31 cellular contexts compared by ENCODE assay signal in genomic region chr1:89929467-89930063, GRCh38.
A peak's percentile ranks its signal among the peaks of the same experiment; 100 is the strongest.
DNase-seq lines count a peak whose midpoint lies in the region; ATAC-seq, FAIRE-seq and TF ChIP-seq lines count a peak whose summit lies in the region.
"Had no signal": no experiment of that assay in that cellular context is flagged by ENCODE, and none has a peak within 500 bp of the region (broad histone marks: within the 10 kb centered on the region; RNA-seq: fewer than 3 reads in every experiment).

No MANE protein-coding gene starts in this region.

- no peak overlapping the region for H3K9ac ChIP-seq in HepG2 (ENCODE audit: insufficient read depth, low read depth, low read length)
- H3K9ac ChIP-seq in Karpas-422 (ENCODE audit: low read length) = no peak overlapping the region

- H3K27me3 ChIP-seq in HepG2 (ENCODE audit: control insufficient read depth in 1 of 2, insufficient read depth in 2 of 2, low read length in 2 of 2) = no peaks in the 10 kb centered on the region
- H3K27me3 ChIP-seq in right lobe of liver = no peaks in the 10 kb centered on the region
- no peaks in the 10 kb centered on the region for H3K27me3 ChIP-seq in Karpas-422 (ENCODE audit: low read length)
- H3K27me3 ChIP-seq: gastroesophageal sphincter had no signal

- H3K36me3 ChIP-seq in HepG2 (replicated peaks in 1 of 2; ENCODE audit: control insufficient read depth in 1 of 2, insufficient read depth in 2 of 2, low read length in 2 of 2) = peaks cover 8 to 34% of the 10 kb centered on the region in 2 experiments
- peaks cover 0 to 12% (median 0%) of the 10 kb centered on the region in 4 donors for H3K36me3 ChIP-seq in right lobe of liver
- peaks cover 7% of the 10 kb centered on the region; the same call in 1 of the 2 replicates for H3K36me3 ChIP-seq in Karpas-422 (ENCODE audit: insufficient read depth, low read length)

- DNase-seq in HepG2 (ENCODE audit: low spot score) (peak; percentile 26), right lobe of liver (no peak), T-helper 17 cell (no peak), endothelial cell (ENCODE audit: low spot score) (no peak), sciatic nerve (ENCODE audit: low spot score) (no peak), Karpas-422 (no peak)
- DNase-seq: 8988T; activated CD4-positive, alpha-beta memory T cell treated with anti-CD3 and anti-CD28 coated beads for 36 hours; activated CD8-positive, alpha-beta memory T cell treated with anti-CD3 and anti-CD28 coated beads, Interleukin-2, amount 50 U/mL, for 4 hours; anterior cingulate cortex; CD4-positive, alpha-beta T cell; cortex of kidney; EL; GOT3; hippocampal formation; kidney; midbrain; naive thymus-derived CD4-positive, alpha-beta T cell; NCI-H146; NCI-H524; nucleus accumbens; psoas muscle; Right ventricle myocardium superior had no signal

- no peak for FAIRE-seq in HepG2 (lab: Jason Lieb, UNC)
- FAIRE-seq: endometrium, GM12891, kidney had no signal

- no peaks in the 10 kb centered on the region for H3K9me3 Mint-ChIP-seq in endothelial cell (ENCODE audit: unreplicated experiment)
- H3K9me3 Mint-ChIP-seq: activated CD4-positive, alpha-beta memory T cell treated with anti-CD3 and anti-CD28 coated beads for 36 hours; activated naive CD4-positive, alpha-beta T cell treated with anti-CD3 and anti-CD28 coated beads, Interleukin-2, amount 50 U/mL, for 72 hours; CD4-positive, alpha-beta T cell; naive thymus-derived CD4-positive, alpha-beta T cell; stimulated activated naive CD8-positive, alpha-beta T cell treated with anti-CD3 and anti-CD28 coated beads, Interleukin-15, Interleukin-2, amounts not matched to agents 100 ng/mL and 50 ng/mL, for 24 hours had no signal

- no TSS peak for BruUV-seq in HepG2 (replicated peaks; lab: Mats Ljungman, UMichigan)

- intact Hi-C loops in HepG2 (cut with micrococcal nuclease; ENCODE audit: unreplicated experiment) (no loop called here), right lobe of liver (cut with DNase I) (no loop called here), sciatic nerve (cut with DNase I) (no loop called here)

- H3K27me3 Mint-ChIP-seq in T-helper 17 cell (no peaks in the 10 kb centered on the region), endothelial cell (ENCODE audit: unreplicated experiment) (peaks cover 3% of the 10 kb centered on the region)
- H3K27me3 Mint-ChIP-seq: activated CD4-positive, alpha-beta memory T cell treated with anti-CD3 and anti-CD28 coated beads for 36 hours; CD4-positive, alpha-beta T cell; naive thymus-derived CD4-positive, alpha-beta T cell; stimulated activated naive CD8-positive, alpha-beta T cell treated with anti-CD3 and anti-CD28 coated beads, Interleukin-15, Interleukin-2, amounts not matched to agents 100 ng/mL and 50 ng/mL, for 24 hours had no signal

- H3K9me3 ChIP-seq in HepG2 (ENCODE audit: low read length) = no peaks in the 10 kb centered on the region
- no peaks in the 10 kb centered on the region for H3K9me3 ChIP-seq in right lobe of liver
- H3K9me3 ChIP-seq in T-helper 17 cell (ENCODE audit: control insufficient read depth, low read length, poor library complexity, severe bottlenecking) = no peaks in the 10 kb centered on the region
- H3K9me3 ChIP-seq in Karpas-422 (ENCODE audit: low read length) = no peaks in the 10 kb centered on the region
- H3K9me3 ChIP-seq: gastroesophageal sphincter, psoas muscle had no signal

- H3K4me2 ChIP-seq in HepG2 (ENCODE audit: low read depth, low read length) (no peak overlapping the region), Karpas-422 (ENCODE audit: low read depth, low read length, poor library complexity, severe bottlenecking) (no peak overlapping the region)

- POLR2A ChIA-PET in HepG2 (lab: Yijun Ruan, JAX) = no interaction called here

- peaks cover 53% of the 10 kb centered on the region for H3K4me1 ChIP-seq in HepG2 (ENCODE audit: insufficient read depth, low read length)
- H3K4me1 ChIP-seq in right lobe of liver = no peaks in the 10 kb centered on the region
- H3K4me1 ChIP-seq in Karpas-422 (ENCODE audit: low read length) = peaks cover 7% of the 10 kb centered on the region
- H3K4me1 ChIP-seq: gastroesophageal sphincter had no signal

- H3K4me1 Mint-ChIP-seq in T-helper 17 cell = peaks cover 15% of the 10 kb centered on the region
- H3K4me1 Mint-ChIP-seq in endothelial cell (ENCODE audit: unreplicated experiment) = peaks cover 30% of the 10 kb centered on the region

- TF ChIP-seq CTCF in HepG2 (CRISPR knock-in tag; IDR thresholded peaks at IDR 0.05) (no peak), right lobe of liver (IDR thresholded peaks at IDR 0.05) (no peak), endothelial cell (IDR thresholded peaks at IDR 0.05; ENCODE audit: unreplicated experiment) (no peak)

- no peaks in the 10 kb centered on the region; the same call in 1 of the 2 replicates for H4K20me1 ChIP-seq in HepG2 (ENCODE audit: insufficient read depth, low read length)
- no peaks in the 10 kb centered on the region for H4K20me1 ChIP-seq in Karpas-422 (ENCODE audit: insufficient read depth, low read depth, low read length)

- H2AFZ ChIP-seq in HepG2 (ENCODE audit: low read length) (no peak overlapping the region), Karpas-422 (ENCODE audit: low read length) (no peak overlapping the region)

- peak overlapping the region; percentile 29 for H3K27ac Mint-ChIP-seq in T-helper 17 cell
- peak overlapping the region; percentile 93 for H3K27ac Mint-ChIP-seq in endothelial cell (ENCODE audit: unreplicated experiment)
- H3K27ac Mint-ChIP-seq: activated CD4-positive, alpha-beta memory T cell treated with anti-CD3 and anti-CD28 coated beads for 36 hours; activated naive CD4-positive, alpha-beta T cell treated with anti-CD3 and anti-CD28 coated beads, Interleukin-2, amount 50 U/mL, for 72 hours; CD4-positive, alpha-beta T cell; stimulated activated naive CD8-positive, alpha-beta T cell treated with anti-CD3 and anti-CD28 coated beads, Interleukin-15, Interleukin-2, amounts not matched to agents 100 ng/mL and 50 ng/mL, for 24 hours had no signal

- TF ChIP-seq EP300 in HepG2 (IDR thresholded peaks at IDR 0.05; ENCODE audit: low read depth in 2 of 2, low read length in 2 of 2) = no peak
- TF ChIP-seq EP300 in HepG2 (CRISPR knock-in tag; IDR thresholded peaks at IDR 0.05; ENCODE audit: borderline replicate concordance) = no peak

- peak overlapping the region; percentile 67 for H3K27ac ChIP-seq in HepG2 (ENCODE audit: extremely low read length, insufficient read depth, low read length)
- H3K27ac ChIP-seq in right lobe of liver = no peak overlapping the region
- H3K27ac ChIP-seq in Karpas-422 (ENCODE audit: low read length) = no peak overlapping the region
- H3K27ac ChIP-seq: gastroesophageal sphincter, psoas muscle had no signal

- no peaks in the 10 kb centered on the region for H3K9me2 ChIP-seq in Karpas-422 (replicated peaks; ENCODE audit: insufficient read depth, low read length)

- no peak overlapping the region for H3K4me3 Mint-ChIP-seq in T-helper 17 cell
- no peak overlapping the region for H3K4me3 Mint-ChIP-seq in endothelial cell (ENCODE audit: unreplicated experiment)
- H3K4me3 Mint-ChIP-seq: activated CD4-positive, alpha-beta memory T cell treated with anti-CD3 and anti-CD28 coated beads for 36 hours; CD4-positive, alpha-beta T cell; stimulated activated naive CD8-positive, alpha-beta T cell treated with anti-CD3 and anti-CD28 coated beads, Interleukin-15, Interleukin-2, amounts not matched to agents 100 ng/mL and 50 ng/mL, for 24 hours had no signal

- in situ Hi-C loops in HepG2 (cut with HindIII; ENCODE audit: extremely low pct_ligation_motif_present, low pct_unique_long_range_greater_than_20kb) = no loop called here

- CTCF ChIA-PET in HepG2 (lab: Yijun Ruan, JAX; ENCODE audit: low intra/inter-chr PET ratio, low total read pairs) = no interaction called here

- WGBS in HepG2 (ENCODE audit: low lambda C conversion rate) = 96% methylated on average over 6 of the region's 6 CpGs
- 97% methylated on average over 5 of the region's 6 CpGs for WGBS in right lobe of liver (ENCODE audit: insufficient coverage, low coverage, low lambda C conversion rate, missing lambda C conversion rate)

- H3K79me2 ChIP-seq in HepG2 (ENCODE audit: insufficient read depth, low read length) (peaks cover 8% of the 10 kb centered on the region), Karpas-422 (ENCODE audit: low read length) (peaks cover 50% of the 10 kb centered on the region)

- H3K36me3 Mint-ChIP-seq in T-helper 17 cell (ENCODE audit: low read depth) = peaks cover 9% of the 10 kb centered on the region
- H3K36me3 Mint-ChIP-seq in endothelial cell (ENCODE audit: low read depth, unreplicated experiment) = peaks cover 30% of the 10 kb centered on the region

- no peak for TF ChIP-seq RAD21 in HepG2 (CRISPR knock-in tag; IDR thresholded peaks at IDR 0.05)

- ATAC-seq in HepG2 (no peak), right lobe of liver (no peak), T-helper 17 cell (no peak), sciatic nerve (no peak), GM19395 (IDR thresholded peaks at IDR 0.05; ENCODE audit: unreplicated experiment) (no peak), GM19035 (IDR thresholded peaks at IDR 0.05; ENCODE audit: unreplicated experiment) (no peak)
- ATAC-seq: activated CD4-positive, CD25-positive, alpha-beta regulatory T cell treated with anti-CD3 and anti-CD28 coated beads, Interleukin-2, amount 50 U/mL, for 24 hours; activated naive CD4-positive, alpha-beta T cell treated with anti-CD3 and anti-CD28 coated beads, Interleukin-2, amount 50 U/mL, for 72 hours; gastroesophageal sphincter; naive thymus-derived CD4-positive, alpha-beta T cell had no signal

- TF ChIP-seq POLR2A in HepG2 (IDR thresholded peaks at IDR 0.05; ENCODE audit: insufficient read depth in 1 of 2, low read depth in 2 of 2, low read length in 2 of 2) = no peak
- no peak for TF ChIP-seq POLR2A in right lobe of liver (IDR thresholded peaks at IDR 0.05)

- H3K4me3 ChIP-seq in HepG2 (replicated peaks in 1 of 3; ENCODE audit: insufficient read depth in 1 of 3, low read depth in 2 of 3, low read length in 3 of 3) (no peak overlapping the region), right lobe of liver (no peak overlapping the region), Karpas-422 (ENCODE audit: low read length) (no peak overlapping the region)
- H3K4me3 ChIP-seq: gastroesophageal sphincter, psoas muscle had no signal
